ENCODE assay signal across 13 cellular contexts in genomic region chr2:20356042-20356441, GRCh38. TPM values are rescaled to one million over a fixed set of nuclear protein-coding genes. Genes with fewer than 3 reads are reported as not detected.
DNase-seq lines count a peak whose midpoint lies in the region; ATAC-seq, FAIRE-seq and TF ChIP-seq lines count a peak whose summit lies in the region.
"Had no signal": no experiment of that assay in that cellular context is flagged by ENCODE, and none has a peak within 500 bp of the region (broad histone marks: within the 10 kb centered on the region; RNA-seq: fewer than 3 reads in every experiment).

No MANE protein-coding gene starts in this region.

- no peak overlapping the region for H3K4ac ChIP-seq in IMR-90 (ENCODE audit: low read depth, low read length)

- no peak overlapping the region; the same call in 1 of the 2 replicates for H2BK120ac ChIP-seq in IMR-90 (ENCODE audit: low read depth, low read length)

- no peak for TF ChIP-seq POLR2A in IMR-90 (IDR thresholded peaks at IDR 0.05; ENCODE audit: low read depth, low read length)

- H3K79me1 ChIP-seq in IMR-90 (ENCODE audit: low read depth in 1 of 2, low read length in 2 of 2) = peaks cover 0 to 6% of the 10 kb centered on the region in 2 experiments; a peak in 2 of 4 replicates

- no peak overlapping the region for H3K4me2 ChIP-seq in IMR-90 (ENCODE audit: low read depth, low read length)

- H3K23ac ChIP-seq in IMR-90 (ENCODE audit: low read depth, low read length) = no peak overlapping the region

- H3K56ac ChIP-seq in IMR-90 (ENCODE audit: extremely low read depth, insufficient read depth, low read length) = no peak overlapping the region

- H3K4me3 Mint-ChIP-seq in WTC11 = no peak overlapping the region

- whole genome bisulfite sequencing in IMR-90 (ENCODE audit: extremely low coverage in 2 of 2, insufficient read length in 1 of 2), 2 experiments = no CpG with 5 or more reads among the region's 3 CpGs

- no peak overlapping the region for H3K27ac ChIP-seq in AG04450 (ENCODE audit: low read depth, low read length)
- no peak overlapping the region for H3K27ac ChIP-seq in IMR-90 (ENCODE audit: insufficient read depth, low read length)
- H3K27ac ChIP-seq: coronary artery had no signal

- no peak overlapping the region for H2BK5ac ChIP-seq in IMR-90 (ENCODE audit: low read depth, low read length, poor library complexity, severe bottlenecking)

- H2BK15ac ChIP-seq in IMR-90 (ENCODE audit: low read depth, low read length) = no peak overlapping the region

- 0 out of 2 replicates have a peak, but pooled peaks cover 3% of the 10 kb centered on the region for H3K4me1 Mint-ChIP-seq in WTC11

- H3K27me3 Mint-ChIP-seq in WTC11 (ENCODE audit: low read depth) = no peaks in the 10 kb centered on the region

- FAIRE-seq in D721Med (lab: Jason Lieb, UNC) = no peak
- FAIRE-seq: kidney had no signal

- no TSS peak for BruUV-seq in IMR-90 (replicated peaks; lab: Mats Ljungman, UMichigan)

- peak overlapping the region; percentile 13 for H2AFZ ChIP-seq in IMR-90 (replicated peaks; ENCODE audit: low read length, poor library complexity)

- TF ChIP-seq CTCF in AG04450 (IDR thresholded peaks at IDR 0.05; ENCODE audit: low read depth, low read length) = no peak
- no peak for TF ChIP-seq CTCF in IMR-90 (conservative IDR thresholded peaks at IDR 0.05; ENCODE audit: low read depth, low read length)
- no peak for TF ChIP-seq CTCF in fibroblast of mammary gland (conservative IDR thresholded peaks at IDR 0.05; ENCODE audit: control insufficient read depth, insufficient read depth, low read depth, low read length)
- TF ChIP-seq CTCF in D721Med (IDR thresholded peaks at IDR 0.05; ENCODE audit: insufficient read depth, missing control alignments) = no peak
- no peak for TF ChIP-seq CTCF in WTC11 (IDR thresholded peaks at IDR 0.05)

- H3K4me3 ChIP-seq in AG04450 (ENCODE audit: low read depth, low read length) (no peak overlapping the region), IMR-90 (ENCODE audit: insufficient read depth, low read depth, low read length) (no peak overlapping the region), fibroblast of mammary gland (ENCODE audit: control insufficient read depth, low read depth, low read length) (no peak overlapping the region)
- H3K4me3 ChIP-seq: coronary artery had no signal

- H4K8ac ChIP-seq in IMR-90 (ENCODE audit: low read depth in 2 of 2, low read length in 2 of 2) = no peak overlapping the region

- H3K27ac Mint-ChIP-seq in WTC11 = no peak overlapping the region

- H3K27me3 ChIP-seq in AG04450 (ENCODE audit: control insufficient read depth, insufficient read depth, low read length) (no peaks in the 10 kb centered on the region), IMR-90 (ENCODE audit: control insufficient read depth, insufficient read depth, low read length) (no peaks in the 10 kb centered on the region)

- no peaks in the 10 kb centered on the region for H4K20me1 ChIP-seq in IMR-90 (ENCODE audit: insufficient read depth, low read length)

- DNase-seq in AG04450 (ENCODE audit: low read depth, low spot score) = peak; percentile 77
- peak; percentile 93 for DNase-seq in IMR-90
- DNase-seq in OCI-M1 (lab: John Stamatoyannopoulos, UW) = peak; percentile 63
- DNase-seq in fibroblast of mammary gland (ENCODE audit: low read depth) = peak; percentile 95
- no peak for DNase-seq in D721Med (ENCODE audit: insufficient read length, low spot score)
- DNase-seq in WTC11 (ENCODE audit: low spot score) = no peak
- DNase-seq: activated CD8-positive, alpha-beta memory T cell treated with anti-CD3 and anti-CD28 coated beads, Interleukin-2, amount 50 U/mL, for 48 hours; C1 segment of cervical spinal cord; kidney; SHP77 treated with DMSO at 0.1 percent for 48 hours had no signal

- peaks cover 3% of the 10 kb centered on the region for H3K4me1 ChIP-seq in IMR-90 (ENCODE audit: control insufficient read depth, insufficient read depth, low read length)

- intact Hi-C loops in IMR-90 (cut with micrococcal nuclease) = no loop called here

- H3K36me3 ChIP-seq in IMR-90 (ENCODE audit: control insufficient read depth, insufficient read depth, low read length) = no peaks in the 10 kb centered on the region

- H3K9ac ChIP-seq in IMR-90 (ENCODE audit: low read depth, low read length) = no peak overlapping the region

- TF ChIP-seq RAD21 in IMR-90 (IDR thresholded peaks at IDR 0.05; ENCODE audit: low read length) = no peak

- no peak overlapping the region for H2AK9ac ChIP-seq in IMR-90 (replicated peaks; ENCODE audit: low read depth, low read length, poor library complexity)

- H3K9me3 ChIP-seq in AG04450 (ENCODE audit: control insufficient read depth, insufficient read depth, low read length) (no peaks in the 10 kb centered on the region), IMR-90 (ENCODE audit: control insufficient read depth, insufficient read depth, low read length) (no peaks in the 10 kb centered on the region)

- H3K18ac ChIP-seq in IMR-90 (ENCODE audit: low read depth, low read length) = no peak overlapping the region

- ATAC-seq in IMR-90 (ENCODE audit: low read depth) (peak; percentile 52), WTC11 (no peak), HG03097 (IDR thresholded peaks at IDR 0.05; ENCODE audit: low FRiP score, unreplicated experiment) (no peak), GM18502 (IDR thresholded peaks at IDR 0.05; ENCODE audit: poor library complexity, unreplicated experiment) (no peak)

- H4K5ac ChIP-seq in IMR-90 (ENCODE audit: low read depth, low read length) = no peak overlapping the region

- no peak overlapping the region for H4K91ac ChIP-seq in IMR-90 (ENCODE audit: insufficient read depth, low read depth, low read length)

- dilution Hi-C loops in IMR-90 (cut with HindIII; ENCODE audit: low sequenced_read_pairs, unreplicated experiment) = no loop called here

- H3K9me1 ChIP-seq in IMR-90 (ENCODE audit: insufficient read depth, low read length) = no peaks in the 10 kb centered on the region; the same call in 1 of the 2 replicates

- POLR2A ChIA-PET in AG04450 (lab: Yijun Ruan, JAX) = no interaction called here
- POLR2A ChIA-PET in IMR-90 (lab: Charles Lee; ENCODE audit: unreplicated experiment) = interaction anchor here (0.5 kb wide), 1 partner anchor 91 kb away, joined by 3 read pairs; no protein-coding TSS in a partner anchor
- POLR2A ChIA-PET in WTC11 (lab: Charles Lee) = no interaction called here

- in situ Hi-C loops in IMR-90 (cut with MboI; ENCODE audit: low sequenced_read_pairs) = no loop called here

- no peaks in the 10 kb centered on the region for H3K9me3 Mint-ChIP-seq in WTC11

- no peak overlapping the region for H2AK5ac ChIP-seq in IMR-90 (ENCODE audit: low read depth, low read length)

- no peak overlapping the region; the same call in 1 of the 2 replicates for H2BK20ac ChIP-seq in IMR-90 (ENCODE audit: low read depth, low read length)

- CTCF ChIA-PET in AG04450 (lab: Charles Lee) = interaction anchor here (0.8 kb wide), 1 partner anchor 55 kb away, joined by 3 read pairs; no protein-coding TSS in a partner anchor
- CTCF ChIA-PET in IMR-90 (lab: Yijun Ruan, JAX) = interaction anchor here (1.0 kb wide), 1 partner anchor 12 kb away, joined by 4 read pairs; no protein-coding TSS in a partner anchor
- CTCF ChIA-PET in WTC11 (lab: Charles Lee) = interaction anchor here (0.9 to 2.1 kb wide), 3 partner anchors 13 to 55 kb away, joined by 4 to 7 read pairs (median 5); no protein-coding TSS in a partner anchor

- no peak overlapping the region for H3K14ac ChIP-seq in IMR-90 (replicated peaks; ENCODE audit: low read depth, low read length)

- H3K36me3 Mint-ChIP-seq in WTC11 = no peaks in the 10 kb centered on the region

TF ChIP-seq in IMR-90, 13 proteins besides CTCF, POLR2A, EP300 and RAD21:
- TF ChIP-seq CEBPB (IDR thresholded peaks at IDR 0.05; ENCODE audit: low read depth, low read length) (peak; percentile 83), BHLHE40 (IDR thresholded peaks at IDR 0.05; ENCODE audit: low read depth, low read length) (no peak), MAFK (IDR thresholded peaks at IDR 0.05; ENCODE audit: low read depth, low read length) (no peak)

TF ChIP-seq in WTC11, 78 proteins besides CTCF, POLR2A, EP300 and RAD21:
- TF ChIP-seq ZBTB43 (CRISPR knock-in tag; IDR thresholded peaks at IDR 0.05) = no peak

RNA-seq across cellular contexts. Expression of gene PUM2, which starts 5.4 kb away (rescaled TPM):
- polyA plus RNA-seq in AG04450 (2011; rRNA removed) = 42.9 and 53.7 TPM in 2 replicates
- 134 and 159 TPM in 2 replicates for polyA minus RNA-seq in AG04450 (2011; rRNA and poly(A)+ RNA removed)
- 35.6 and 38.4 TPM in 2 replicates for total RNA-seq in IMR-90 (2012; rRNA removed)
- 16.4 and 18.8 TPM in 2 replicates for polyA plus RNA-seq in IMR-90 (2012; rRNA removed)
- polyA plus RNA-seq in IMR-90 (2012; cell fraction: cytosol; rRNA removed) = 4.5 and 6.3 TPM in 2 replicates
- polyA plus RNA-seq in IMR-90 (2012; cell fraction: nucleus; rRNA removed; ENCODE audit: low replicate concordance) = 8.0 and 28.7 TPM in 2 replicates
- 84.7 to 104 TPM (median 90.0 TPM) in 3 replicates for total RNA-seq in WTC11 (2021)

Comparison
In these comparisons a context has a peak if more than half of its experiments do, and no peak if none do; other contexts are left out.
1. DNase-seq: peak in AG04450 (single experiment), IMR-90 (single experiment), OCI-M1 (single experiment) and fibroblast of mammary gland (single experiment); none in D721Med (single experiment) and WTC11 (single experiment).